17 cellular contexts compared by ENCODE assay signal in genomic region chr22:24144056-24144455, GRCh38. TPM values are rescaled to one million over a fixed set of nuclear protein-coding genes. Genes with fewer than 3 reads are reported as not detected.
DNase-seq lines count a peak whose midpoint lies in the region; ATAC-seq, FAIRE-seq and TF ChIP-seq lines count a peak whose summit lies in the region.
"Had no signal": no experiment of that assay in that cellular context is flagged by ENCODE, and none has a peak within 500 bp of the region (broad histone marks: within the 10 kb centered on the region; RNA-seq: fewer than 3 reads in every experiment).

No MANE protein-coding gene starts in this region.

- TF ChIP-seq CTCF in MM.1S (IDR thresholded peaks at IDR 0.05; ENCODE audit: low read length) (no peak), heart right ventricle (IDR thresholded peaks at IDR 0.05) (no peak), tibial artery (IDR thresholded peaks at IDR 0.05) (no peak)

- H3K27me3 ChIP-seq in MM.1S (replicated peaks; ENCODE audit: insufficient read depth, low read length) (no peaks in the 10 kb centered on the region), heart right ventricle (no peaks in the 10 kb centered on the region), tibial artery (no peaks in the 10 kb centered on the region)
- H3K27me3 ChIP-seq: foreskin keratinocyte had no signal

- no peaks in the 10 kb centered on the region for H3K36me3 ChIP-seq in MM.1S (replicated peaks; ENCODE audit: insufficient read depth, low read length)
- peaks cover 0 to 12% (median 0%) of the 10 kb centered on the region in 9 donors for H3K36me3 ChIP-seq in heart right ventricle
- no peaks in the 10 kb centered on the region for H3K36me3 ChIP-seq in tibial artery

- FAIRE-seq in RCC 7860 (lab: Jason Lieb, UNC) = no peak

- peak overlapping the region; percentile 10; the same call in 1 of the 2 replicates for H3K4me2 ChIP-seq in MM.1S (ENCODE audit: low read depth, low read length)

- no peak overlapping the region for H3K9ac ChIP-seq in MM.1S (ENCODE audit: low read length)

- H4K20me1 ChIP-seq in MM.1S (ENCODE audit: insufficient read depth, low read length) = no peaks in the 10 kb centered on the region

- H3K4me1 ChIP-seq in MM.1S (ENCODE audit: low read length) = peaks cover 89% of the 10 kb centered on the region
- H3K4me1 ChIP-seq in heart right ventricle = peaks cover 40 to 90% (median 75%) of the 10 kb centered on the region in 9 donors
- H3K4me1 ChIP-seq in tibial artery = peaks cover 16 to 93% (median 81%) of the 10 kb centered on the region in 4 donors

- H3K4me3 ChIP-seq in MM.1S (ENCODE audit: low read length) (no peak overlapping the region), heart right ventricle (no peak overlapping the region), tibial artery (no peak overlapping the region)

- CTCF ChIA-PET in activated CD4-positive, alpha-beta T cell treated with anti-CD3 and anti-CD28 coated beads, Interleukin-2, amount 10 ng/mL, durations not matched to agents 7 days and 5 days (lab: Charles Lee) = interaction anchor here (0.6 to 1.7 kb wide), 4 partner anchors 9 to 35 kb away, joined by 3 to 5 read pairs (median 3); no protein-coding TSS in a partner anchor

- H3K4me1 Mint-ChIP-seq in activated CD4-positive, alpha-beta T cell treated with anti-CD3 and anti-CD28 coated beads, Interleukin-2, amount 10 ng/mL, durations not matched to agents 7 days and 5 days = peaks cover 77% of the 10 kb centered on the region
- peaks cover 45% of the 10 kb centered on the region for H3K4me1 Mint-ChIP-seq in activated CD4-positive, alpha-beta T cell treated with anti-CD3 and anti-CD28 coated beads, Interleukin-2, amount 10 ng/mL, durations not matched to agents 24 days and 14 days

- H3K27me3 Mint-ChIP-seq in activated CD4-positive, alpha-beta T cell treated with anti-CD3 and anti-CD28 coated beads, Interleukin-2, amount 10 ng/mL, durations not matched to agents 7 days and 5 days = no peaks in the 10 kb centered on the region
- no peaks in the 10 kb centered on the region for H3K27me3 Mint-ChIP-seq in activated CD4-positive, alpha-beta T cell treated with anti-CD3 and anti-CD28 coated beads, Interleukin-2, amount 10 ng/mL, durations not matched to agents 24 days and 14 days
- H3K27me3 Mint-ChIP-seq: progenitor cell of endocrine pancreas had no signal

- intact Hi-C loops in activated CD4-positive, alpha-beta T cell treated with anti-CD3 and anti-CD28 coated beads, Interleukin-2, amount 10 ng/mL, durations not matched to agents 24 days and 14 days (cut with micrococcal nuclease) = no loop called here
- intact Hi-C loops in heart right ventricle (cut with DNase I) = no loop called here
- intact Hi-C loops in tibial artery (cut with DNase I; ENCODE audit: low total_unique reads) = no loop called here

- DNase-seq in activated CD4-positive, alpha-beta T cell treated with anti-CD3 and anti-CD28 coated beads, Interleukin-2, amount 10 ng/mL, durations not matched to agents 7 days and 5 days = no peak
- DNase-seq in activated CD4-positive, alpha-beta T cell treated with anti-CD3 and anti-CD28 coated beads, Interleukin-2, amount 10 ng/mL, durations not matched to agents 24 days and 14 days = no peak
- DNase-seq in MM.1S (no peak), heart right ventricle (no peak), tibial artery (no peak), dedifferentiated amniotic fluid mesenchymal stem cell (ENCODE audit: extremely low spot score) (no peak), RCC 7860 (ENCODE audit: low spot score) (no peak)
- DNase-seq: activated CD4-positive, alpha-beta T cell treated with anti-CD3 and anti-CD28 coated beads for 1 hour; central memory CD4-positive, alpha-beta T cell; foreskin keratinocyte; NCI-H2081; NCI-H510A; T1000 had no signal

- peaks cover 41% of the 10 kb centered on the region for H3K79me2 ChIP-seq in MM.1S (ENCODE audit: low read length)

- H3K27ac ChIP-seq in MM.1S (ENCODE audit: low read length) (peak overlapping the region; percentile 92; the same call in 1 of the 2 replicates), heart right ventricle (peak overlapping the region in 9 of 10 donors; percentile 50 to 94 (median 80)), tibial artery (peak overlapping the region; percentile 83 to 87)
- H3K27ac ChIP-seq: foreskin keratinocyte had no signal

- no peak overlapping the region for H2AFZ ChIP-seq in MM.1S (ENCODE audit: low read length)

- H3K9me2 ChIP-seq in MM.1S (replicated peaks; ENCODE audit: insufficient read depth, low read length) = no peaks in the 10 kb centered on the region

- H3K4me3 Mint-ChIP-seq in activated CD4-positive, alpha-beta T cell treated with anti-CD3 and anti-CD28 coated beads, Interleukin-2, amount 10 ng/mL, durations not matched to agents 7 days and 5 days = no peak overlapping the region
- no peak overlapping the region for H3K4me3 Mint-ChIP-seq in activated CD4-positive, alpha-beta T cell treated with anti-CD3 and anti-CD28 coated beads, Interleukin-2, amount 10 ng/mL, durations not matched to agents 24 days and 14 days
- H3K4me3 Mint-ChIP-seq: CD14-positive monocyte had no signal

- WGBS in heart right ventricle, 2 donors = 36 to 50% methylated on average over 1 of the region's 1 CpG

- POLR2A ChIA-PET in activated CD4-positive, alpha-beta T cell treated with anti-CD3 and anti-CD28 coated beads, Interleukin-2, amount 10 ng/mL, durations not matched to agents 7 days and 5 days (lab: Charles Lee) = no interaction called here

- peaks cover 23% of the 10 kb centered on the region for H3K36me3 Mint-ChIP-seq in activated CD4-positive, alpha-beta T cell treated with anti-CD3 and anti-CD28 coated beads, Interleukin-2, amount 10 ng/mL, durations not matched to agents 7 days and 5 days (ENCODE audit: low read depth)
- H3K36me3 Mint-ChIP-seq in activated CD4-positive, alpha-beta T cell treated with anti-CD3 and anti-CD28 coated beads, Interleukin-2, amount 10 ng/mL, durations not matched to agents 24 days and 14 days (ENCODE audit: low read depth) = peaks cover 20% of the 10 kb centered on the region
- H3K36me3 Mint-ChIP-seq: activated naive CD4-positive, alpha-beta T cell treated with anti-CD3 and anti-CD28 coated beads, Interleukin-2, amount 50 U/mL, for 72 hours had no signal

- H3K27ac Mint-ChIP-seq in activated CD4-positive, alpha-beta T cell treated with anti-CD3 and anti-CD28 coated beads, Interleukin-2, amount 10 ng/mL, durations not matched to agents 7 days and 5 days = peak overlapping the region; percentile 43
- no peak overlapping the region for H3K27ac Mint-ChIP-seq in activated CD4-positive, alpha-beta T cell treated with anti-CD3 and anti-CD28 coated beads, Interleukin-2, amount 10 ng/mL, durations not matched to agents 24 days and 14 days

- ATAC-seq in heart right ventricle (no peak), GM18502 (IDR thresholded peaks at IDR 0.05; ENCODE audit: poor library complexity, unreplicated experiment) (no peak)
- ATAC-seq: activated naive CD4-positive, alpha-beta T cell treated with anti-CD3 and anti-CD28 coated beads, Interleukin-2, amount 50 U/mL, for 72 hours; foreskin keratinocyte had no signal

- H3F3A ChIP-seq in MM.1S (ENCODE audit: insufficient read depth, low read length) = peaks cover 46% of the 10 kb centered on the region

- H3K9me3 ChIP-seq in MM.1S (replicated peaks; ENCODE audit: insufficient read depth, low read length) (no peaks in the 10 kb centered on the region), heart right ventricle (no peaks in the 10 kb centered on the region), tibial artery (no peaks in the 10 kb centered on the region)

- H3K9me3 Mint-ChIP-seq in activated CD4-positive, alpha-beta T cell treated with anti-CD3 and anti-CD28 coated beads, Interleukin-2, amount 10 ng/mL, durations not matched to agents 7 days and 5 days = no peaks in the 10 kb centered on the region
- H3K9me3 Mint-ChIP-seq in activated CD4-positive, alpha-beta T cell treated with anti-CD3 and anti-CD28 coated beads, Interleukin-2, amount 10 ng/mL, durations not matched to agents 24 days and 14 days = no peaks in the 10 kb centered on the region
- H3K9me3 Mint-ChIP-seq: activated naive CD4-positive, alpha-beta T cell treated with anti-CD3 and anti-CD28 coated beads, Interleukin-2, amount 50 U/mL, for 72 hours; CD14-positive monocyte had no signal

RNA-seq across cellular contexts. Expression of gene SUSD2, which starts 37.2 kb away (rescaled TPM):
- 1 to 10 TPM; 1.0 to 1.1 TPM for total RNA-seq in activated CD4-positive, alpha-beta T cell treated with anti-CD3 and anti-CD28 coated beads, Interleukin-2, amount 10 ng/mL, durations not matched to agents 7 days and 5 days
- 0.75 and 0.78 TPM in 2 replicates for total RNA-seq in activated CD4-positive, alpha-beta T cell treated with anti-CD3 and anti-CD28 coated beads, Interleukin-2, amount 10 ng/mL, durations not matched to agents 24 days and 14 days
- 1 to 10 TPM in 6 of 10 donors, under 1 TPM in 4; 0.57 to 6.7 (median 1.5) TPM for total RNA-seq in heart right ventricle
- polyA plus RNA-seq in heart right ventricle = 1 to 10 TPM; 5.4 to 6.5 TPM
- polyA plus RNA-seq: CD14-positive monocyte had no signal
